8 cellular contexts compared by ENCODE assay signal in genomic region chr19:32041681-32042292, GRCh38.
DNase-seq lines count a peak whose midpoint lies in the region; ATAC-seq and TF ChIP-seq lines count a peak whose summit lies in the region.

No MANE protein-coding gene starts in this region.

- H3K27ac ChIP-seq in SU-DHL-6 (ENCODE audit: low read depth, low read length): no peak overlapping the region
- H3K27ac ChIP-seq in gastroesophageal sphincter: no peak overlapping the region

- H3K27me3 ChIP-seq in SU-DHL-6 (ENCODE audit: low read length) (no peaks in the 10 kb centered on the region), gastroesophageal sphincter (peaks cover 45% of the 10 kb centered on the region)

- H2AFZ ChIP-seq in SU-DHL-6 (ENCODE audit: low read depth, low read length, severe bottlenecking): no peak overlapping the region

- H3F3A ChIP-seq in SU-DHL-6 (ENCODE audit: insufficient read depth): no peaks in the 10 kb centered on the region

- in situ Hi-C loops in GM13977 (cut with MboI; ENCODE audit: low pct_unique_long_range_greater_than_20kb, low sequenced_read_pairs, unreplicated experiment): no loop called here

- no peak for ATAC-seq in activated T-cell treated with anti-CD3 and anti-CD28 coated beads, Interleukin-2, amount 50 U/mL, for 4 hours
- ATAC-seq in gastroesophageal sphincter: no peak
- ATAC-seq in HG02970 (IDR thresholded peaks at IDR 0.05; ENCODE audit: low FRiP score, unreplicated experiment): no peak

- no peaks in the 10 kb centered on the region for H3K79me2 ChIP-seq in SU-DHL-6 (ENCODE audit: insufficient read depth, low read length)

- H3K9ac ChIP-seq in SU-DHL-6 (ENCODE audit: low read length): no peak overlapping the region

- peak; percentile 29 for TF ChIP-seq CTCF in SU-DHL-6 (IDR thresholded peaks at IDR 0.05; ENCODE audit: insufficient read depth, low read length, poor library complexity, severe bottlenecking)
- TF ChIP-seq CTCF in gastroesophageal sphincter (IDR thresholded peaks at IDR 0.05): peak; percentile 47 to 86 (median 62)
- TF ChIP-seq CTCF in GM13977 (IDR thresholded peaks at IDR 0.05; ENCODE audit: extremely low read depth, insufficient read depth, missing control alignments): no peak

- no peaks in the 10 kb centered on the region for H3K36me3 Mint-ChIP-seq in activated T-cell treated with anti-CD3 and anti-CD28 coated beads, Interleukin-2, amount 50 U/mL, for 4 hours (ENCODE audit: insufficient read depth)

- H3K9me3 ChIP-seq in SU-DHL-6 (ENCODE audit: insufficient read depth, low read length) (no peaks in the 10 kb centered on the region), gastroesophageal sphincter (no peaks in the 10 kb centered on the region)

- DNase-seq in activated T-cell treated with anti-CD3 and anti-CD28 coated beads for 48 hours (ENCODE audit: low read depth) (peak; percentile 20), pons (ENCODE audit: low spot score) (peak; percentile 36), GM19238 (ENCODE audit: insufficient read length, low spot score) (no peak), GM13977 (ENCODE audit: low spot score) (no peak)
- no peak for DNase-seq in activated T-cell treated with anti-CD3 and anti-CD28 coated beads, Interleukin-2, amount 50 U/mL, for 4 hours

- peaks cover 30% of the 10 kb centered on the region for H3K27me3 Mint-ChIP-seq in activated T-cell treated with anti-CD3 and anti-CD28 coated beads, Interleukin-2, amount 50 U/mL, for 4 hours (ENCODE audit: low read depth)

- peaks cover 0 to 29% (median 0%) of the 10 kb centered on the region in 3 donors for H3K4me1 ChIP-seq in gastroesophageal sphincter

- H3K9me3 Mint-ChIP-seq in activated T-cell treated with anti-CD3 and anti-CD28 coated beads, Interleukin-2, amount 50 U/mL, for 4 hours: no peaks in the 10 kb centered on the region

- TF ChIP-seq EP300 in gastroesophageal sphincter (IDR thresholded peaks at IDR 0.05): no peak

- 1 to 3% methylated on average over 23 of the region's 23 CpGs for WGBS in gastroesophageal sphincter (ENCODE audit: low coverage in 1 of 2), 2 donors

- H3K9me2 ChIP-seq in SU-DHL-6 (replicated peaks; ENCODE audit: insufficient read depth, low read length): no peaks in the 10 kb centered on the region

- no peaks in the 10 kb centered on the region for H4K20me1 ChIP-seq in SU-DHL-6 (ENCODE audit: low read depth, low read length)

- H3K4me3 ChIP-seq in SU-DHL-6 (ENCODE audit: insufficient read depth, low read length, poor library complexity, severe bottlenecking) (no peak overlapping the region), gastroesophageal sphincter (peak overlapping the region in 1 of 2 donors; percentile 37)

- H3K36me3 ChIP-seq in SU-DHL-6 (ENCODE audit: low read length) (no peaks in the 10 kb centered on the region), gastroesophageal sphincter (no peaks in the 10 kb centered on the region)

- no peak overlapping the region for H3K4me2 ChIP-seq in SU-DHL-6 (ENCODE audit: low read depth, low read length, poor library complexity, severe bottlenecking)

- H3K4me1 Mint-ChIP-seq in activated T-cell treated with anti-CD3 and anti-CD28 coated beads, Interleukin-2, amount 50 U/mL, for 4 hours (ENCODE audit: low read depth): no peaks in the 10 kb centered on the region

- no peak overlapping the region for H3K4me3 Mint-ChIP-seq in activated T-cell treated with anti-CD3 and anti-CD28 coated beads, Interleukin-2, amount 50 U/mL, for 4 hours

- TF ChIP-seq POLR2A in gastroesophageal sphincter (IDR thresholded peaks at IDR 0.05): no peak

Comparison
In these comparisons a context has a peak if more than half of its experiments do, and no peak if none do; other contexts are left out.
1. DNase-seq: peak in activated T-cell treated with anti-CD3 and anti-CD28 coated beads for 48 hours (single experiment) and pons (single experiment); none in activated T-cell treated with anti-CD3 and anti-CD28 coated beads, Interleukin-2, amount 50 U/mL, for 4 hours (single experiment), GM19238 (single experiment) and GM13977 (single experiment).